Comparison of ENCODE assay signal across 11 cellular contexts in genomic region chr3:119524931-119525662, GRCh38. TPM values are rescaled to one million over a fixed set of nuclear protein-coding genes. Genes with fewer than 3 reads are reported as not detected.
DNase-seq lines count a peak whose midpoint lies in the region; ATAC-seq and TF ChIP-seq lines count a peak whose summit lies in the region.
"Had no signal": no experiment of that assay in that cellular context is flagged by ENCODE, and none has a peak within 500 bp of the region (broad histone marks: within the 10 kb centered on the region; RNA-seq: fewer than 3 reads in every experiment).

No MANE protein-coding gene starts in this region.

- H3K4me2 ChIP-seq in SK-N-SH: no peak overlapping the region

- no peak overlapping the region for H3K27ac Mint-ChIP-seq in activated CD8-positive, alpha-beta T cell treated with anti-CD3 and anti-CD28 coated beads for 36 hours
- H3K27ac Mint-ChIP-seq: CD4-positive, alpha-beta T cell had no signal

- no peaks in the 10 kb centered on the region for H3K9me2 ChIP-seq in SK-N-SH

- H3K4me3 Mint-ChIP-seq in activated CD8-positive, alpha-beta T cell treated with anti-CD3 and anti-CD28 coated beads for 36 hours: no peak overlapping the region
- H3K4me3 Mint-ChIP-seq: CD4-positive, alpha-beta T cell had no signal

- TF ChIP-seq EP300 in SK-N-SH (IDR thresholded peaks at IDR 0.05; ENCODE audit: borderline replicate concordance in 1 of 2, low read depth in 1 of 2, low read length in 1 of 2) (no peak), upper lobe of left lung (IDR thresholded peaks at IDR 0.05) (no peak)

- H3K9ac ChIP-seq in SK-N-SH: no peak overlapping the region

- CTCF ChIA-PET in SK-N-SH (lab: Yijun Ruan, JAX): interaction anchor here (0.7 to 1.3 kb wide), 7 partner anchors 57 to 251 kb away, joined by 3 to 5 read pairs (median 4); no protein-coding TSS in a partner anchor
- CTCF ChIA-PET in activated CD8-positive, alpha-beta T cell treated with anti-CD3 and anti-CD28 coated beads for 36 hours (lab: Charles Lee): no interaction called here

- no peaks in the 10 kb centered on the region for H3K9me3 Mint-ChIP-seq in activated CD8-positive, alpha-beta T cell treated with anti-CD3 and anti-CD28 coated beads for 36 hours
- H3K9me3 Mint-ChIP-seq: CD4-positive, alpha-beta T cell had no signal

- H3K36me3 Mint-ChIP-seq in activated CD8-positive, alpha-beta T cell treated with anti-CD3 and anti-CD28 coated beads for 36 hours (ENCODE audit: low read depth): peaks cover 48% of the 10 kb centered on the region

- H3K4me3 ChIP-seq in cardiac muscle cell (no peak overlapping the region), SK-N-SH (ENCODE audit: low read depth in 2 of 2, low read length in 1 of 2) (no peak overlapping the region), upper lobe of left lung (no peak overlapping the region)
- H3K4me3 ChIP-seq: breast epithelium had no signal

- H3K9me3 ChIP-seq in cardiac muscle cell (ENCODE audit: low read depth): no peaks in the 10 kb centered on the region
- no peaks in the 10 kb centered on the region for H3K9me3 ChIP-seq in SK-N-SH
- H3K9me3 ChIP-seq in upper lobe of left lung: no peaks in the 10 kb centered on the region
- H3K9me3 ChIP-seq: breast epithelium had no signal

- POLR2A ChIA-PET in SK-N-SH (lab: Yijun Ruan, JAX): no interaction called here
- POLR2A ChIA-PET in activated CD8-positive, alpha-beta T cell treated with anti-CD3 and anti-CD28 coated beads for 36 hours (lab: Charles Lee): no interaction called here

- 84% methylated on average over 4 of the region's 4 CpGs for WGBS in SK-N-SH (ENCODE audit: low lambda C conversion rate)
- WGBS in upper lobe of left lung, 2 donors: 53 to 74% methylated on average over 4 of the region's 4 CpGs

- TF ChIP-seq CTCF in cardiac muscle cell (IDR thresholded peaks at IDR 0.05; ENCODE audit: low read depth, low read length) (peak; percentile 51), SK-N-SH (IDR thresholded peaks at IDR 0.05) (peak; percentile 58), upper lobe of left lung (IDR thresholded peaks at IDR 0.05) (peak in 4 of 6 experiments; percentile 11 to 31 (median 18))
- TF ChIP-seq CTCF in activated CD8-positive, alpha-beta T cell treated with anti-CD3 and anti-CD28 coated beads for 36 hours (IDR thresholded peaks at IDR 0.05): no peak

- DNase-seq in cardiac muscle cell (ENCODE audit: low read depth in 1 of 2, low spot score in 1 of 2): peak; percentile 13 to 43
- DNase-seq in cardiac septum (ENCODE audit: low spot score): no peak
- DNase-seq in SK-N-SH: peak; percentile 11
- DNase-seq in glomerular visceral epithelial cell (ENCODE audit: extremely low spot score): peak; percentile 5
- no peak for DNase-seq in upper lobe of left lung
- no peak for DNase-seq in SIG-M5 treated with dmso at 0.1 percent for 504 hours (lab: John Stamatoyannopoulos, UW; ENCODE audit: unreplicated experiment)
- DNase-seq in activated CD8-positive, alpha-beta T cell treated with anti-CD3 and anti-CD28 coated beads for 36 hours: no peak
- no peak for DNase-seq in NCI-H187 (lab: John Stamatoyannopoulos, UW)
- DNase-seq: CD4-positive, alpha-beta T cell; H7 had no signal

- H3K27me3 ChIP-seq in cardiac muscle cell (no peaks in the 10 kb centered on the region), SK-N-SH (ENCODE audit: insufficient read depth) (no peaks in the 10 kb centered on the region), upper lobe of left lung (no peaks in the 10 kb centered on the region)
- H3K27me3 ChIP-seq: breast epithelium had no signal

- intact Hi-C loops in cardiac septum (cut with DNase I): loop anchor here (5.0 kb wide), 1 partner anchor 157 kb away; no protein-coding TSS in a partner anchor
- intact Hi-C loops in activated CD8-positive, alpha-beta T cell treated with anti-CD3 and anti-CD28 coated beads for 36 hours (cut with micrococcal nuclease): no loop called here

- H3K36me3 ChIP-seq in cardiac muscle cell (peaks cover 12% of the 10 kb centered on the region), SK-N-SH (replicated peaks in 1 of 2; ENCODE audit: control insufficient read depth in 1 of 2, insufficient read depth in 2 of 2, low read length in 1 of 2) (peaks cover 41 to 48% of the 10 kb centered on the region in 2 experiments), upper lobe of left lung (peaks cover 11 to 52% (median 18%) of the 10 kb centered on the region in 4 donors)
- H3K36me3 ChIP-seq: breast epithelium had no signal

- H3K4me1 Mint-ChIP-seq in activated CD8-positive, alpha-beta T cell treated with anti-CD3 and anti-CD28 coated beads for 36 hours (ENCODE audit: low read depth): no peaks in the 10 kb centered on the region

- H3K79me2 ChIP-seq in SK-N-SH (ENCODE audit: insufficient read depth): no peaks in the 10 kb centered on the region

- ATAC-seq in upper lobe of left lung (ENCODE audit: low FRiP score in 2 of 2): no peak
- ATAC-seq in activated CD8-positive, alpha-beta T cell treated with anti-CD3 and anti-CD28 coated beads for 36 hours: no peak

- TF ChIP-seq POLR2A in upper lobe of left lung (IDR thresholded peaks at IDR 0.05): no peak

- peaks cover 23% of the 10 kb centered on the region for H3K4me1 ChIP-seq in cardiac muscle cell (ENCODE audit: low read depth)
- H3K4me1 ChIP-seq in SK-N-SH (ENCODE audit: control insufficient read depth in 1 of 2, insufficient read depth in 2 of 2, low read depth in 1 of 2, low read length in 1 of 2): no peaks in the 10 kb centered on the region; a peak in 1 of 4 replicates
- no peaks in the 10 kb centered on the region for H3K4me1 ChIP-seq in upper lobe of left lung
- H3K4me1 ChIP-seq: breast epithelium had no signal

- H3K27ac ChIP-seq in cardiac muscle cell (peak overlapping the region; percentile 80), SK-N-SH (ENCODE audit: low read depth in 2 of 2, low read length in 1 of 2) (peak overlapping the region in 1 of 2 experiments; percentile 55; a peak in 2 of 4 replicates), upper lobe of left lung (peak overlapping the region in 2 of 4 donors; percentile 24 to 30)
- H3K27ac ChIP-seq: breast epithelium had no signal

- H2AFZ ChIP-seq in SK-N-SH (ENCODE audit: low read depth): no peak overlapping the region

- H3F3A ChIP-seq in SK-N-SH (replicated peaks; ENCODE audit: insufficient read depth): peaks cover 13% of the 10 kb centered on the region

- H4K20me1 ChIP-seq in SK-N-SH (ENCODE audit: insufficient read depth): no peaks in the 10 kb centered on the region

- H3K27me3 Mint-ChIP-seq in activated CD8-positive, alpha-beta T cell treated with anti-CD3 and anti-CD28 coated beads for 36 hours: no peaks in the 10 kb centered on the region
- H3K27me3 Mint-ChIP-seq: CD4-positive, alpha-beta T cell had no signal

- peak; percentile 69 for TF ChIP-seq RAD21 in SK-N-SH (IDR thresholded peaks at IDR 0.05; ENCODE audit: low read length)

TF ChIP-seq in SK-N-SH, 30 proteins besides CTCF, POLR2A, EP300 and RAD21 (continues in another document):
- no peak for TF ChIP-seq NFIC (IDR thresholded peaks at IDR 0.05; ENCODE audit: borderline replicate concordance)
- TF ChIP-seq MAX (IDR thresholded peaks at IDR 0.05; ENCODE audit: low read depth): no peak
- TF ChIP-seq SMC3 (IDR thresholded peaks at IDR 0.05; ENCODE audit: low read depth, low read length): peak; percentile 50
- TF ChIP-seq TAF1 (IDR thresholded peaks at IDR 0.05; ENCODE audit: borderline replicate concordance, low read depth, low read length): no peak
- no peak for TF ChIP-seq JUND (IDR thresholded peaks at IDR 0.05)
- TF ChIP-seq POLR2AphosphoS5 (IDR thresholded peaks at IDR 0.05; ENCODE audit: low read depth, low read length): 0 out of 2 replicates have a peak, but pooled peaks have one; percentile 6
- TF ChIP-seq TCF12 (IDR thresholded peaks at IDR 0.05): no peak

RNA-seq across cellular contexts. Expression of gene TIMMDC1, which starts 26.8 kb away (rescaled TPM):
- total RNA-seq in cardiac muscle cell (106 and 110 TPM in 2 replicates), cardiac septum (211 TPM), upper lobe of left lung (100 to 1,000 TPM in 1 of 6 donors, 10 to 100 TPM in 5; 33.6 to 105 (median 52.8) TPM)
- polyA plus RNA-seq in cardiac muscle cell (256 and 308 TPM in 2 replicates), SK-N-SH (2012; rRNA removed) (128 and 153 TPM in 2 replicates)
- 134 and 151 TPM in 2 replicates for polyA plus RNA-seq in SK-N-SH (2012; cell fraction: cytosol; rRNA removed)
- polyA plus RNA-seq in SK-N-SH (2012; cell fraction: nucleus; rRNA removed): 111 and 126 TPM in 2 replicates
- 100 to 1,000 TPM; 105 TPM for total RNA-seq in activated CD8-positive, alpha-beta T cell treated with anti-CD3 and anti-CD28 coated beads for 36 hours

RNA-seq across cellular contexts. Expression of gene CD80, which starts 34.3 kb away (rescaled TPM):
- total RNA-seq in cardiac muscle cell (0.28 and 0.39 TPM in 2 replicates), cardiac septum (0.46 TPM), upper lobe of left lung (10 to 100 TPM in 2 of 6 donors, 1 to 10 TPM in 4; 5.8 to 26.4 (median 8.7) TPM)
- polyA plus RNA-seq in cardiac muscle cell (not detected in 2 replicates), SK-N-SH (2012; rRNA removed) (not detected in 2 replicates)
- polyA plus RNA-seq in SK-N-SH (2012; cell fraction: cytosol; rRNA removed): 0.01 and 0.08 TPM in 2 replicates
- polyA plus RNA-seq in SK-N-SH (2012; cell fraction: nucleus; rRNA removed): 0.02 TPM in 1 of 2 replicates, not detected in the other
- 10 to 100 TPM in 1 of 2 experiments, 1 to 10 TPM in 1; 7.1 to 10.2 TPM for total RNA-seq in activated CD8-positive, alpha-beta T cell treated with anti-CD3 and anti-CD28 coated beads for 36 hours
- total RNA-seq: H7 had no signal

RNA-seq across cellular contexts. Expression of gene ADPRH, which starts 54.2 kb away (rescaled TPM):
- total RNA-seq in cardiac muscle cell (2.7 and 3.6 TPM in 2 replicates), cardiac septum (10.9 TPM), upper lobe of left lung (10 to 100 TPM; 18.9 to 33.8 (median 25.1) TPM)
- polyA plus RNA-seq in cardiac muscle cell (4.8 and 5.6 TPM in 2 replicates), SK-N-SH (2012; rRNA removed) (0.08 TPM in 1 of 2 replicates, not detected in the other)
- 0.03 TPM in 2 replicates for polyA plus RNA-seq in SK-N-SH (2012; cell fraction: cytosol; rRNA removed)
- not detected in 2 replicates for polyA plus RNA-seq in SK-N-SH (2012; cell fraction: nucleus; rRNA removed)
- 1 to 10 TPM; 5.7 to 5.9 TPM for total RNA-seq in activated CD8-positive, alpha-beta T cell treated with anti-CD3 and anti-CD28 coated beads for 36 hours

RNA-seq across cellular contexts. Expression of gene POGLUT1, which starts 56.3 kb away (rescaled TPM):
- 11.0 and 12.5 TPM in 2 replicates for total RNA-seq in cardiac muscle cell
- 19.2 and 22.1 TPM in 2 replicates for polyA plus RNA-seq in cardiac muscle cell
- total RNA-seq in cardiac septum: 4.9 TPM
- 12.1 and 21.0 TPM in 2 replicates for polyA plus RNA-seq in SK-N-SH (2012; rRNA removed)
- 16.2 and 17.0 TPM in 2 replicates for polyA plus RNA-seq in SK-N-SH (2012; cell fraction: cytosol; rRNA removed)
- polyA plus RNA-seq in SK-N-SH (2012; cell fraction: nucleus; rRNA removed): 12.6 and 31.8 TPM in 2 replicates
- 10 to 100 TPM in 5 of 6 donors, 1 to 10 TPM in 1; 8.4 to 19.8 (median 15.4) TPM for total RNA-seq in upper lobe of left lung
- total RNA-seq in activated CD8-positive, alpha-beta T cell treated with anti-CD3 and anti-CD28 coated beads for 36 hours: 10 to 100 TPM; 16.0 to 16.8 TPM

Comparison
In these comparisons a context has a peak if more than half of its experiments do, and no peak if none do; other contexts are left out.
1. DNase-seq: peak in cardiac muscle cell (2 of 2), SK-N-SH (single experiment) and glomerular visceral epithelial cell (single experiment); none in cardiac septum (single experiment), upper lobe of left lung (0 of 2), SIG-M5 treated with dmso at 0.1 percent for 504 hours (single experiment), activated CD8-positive, alpha-beta T cell treated with anti-CD3 and anti-CD28 coated beads for 36 hours (single experiment) and NCI-H187 (0 of 2).